In the genomic region with DNA sequence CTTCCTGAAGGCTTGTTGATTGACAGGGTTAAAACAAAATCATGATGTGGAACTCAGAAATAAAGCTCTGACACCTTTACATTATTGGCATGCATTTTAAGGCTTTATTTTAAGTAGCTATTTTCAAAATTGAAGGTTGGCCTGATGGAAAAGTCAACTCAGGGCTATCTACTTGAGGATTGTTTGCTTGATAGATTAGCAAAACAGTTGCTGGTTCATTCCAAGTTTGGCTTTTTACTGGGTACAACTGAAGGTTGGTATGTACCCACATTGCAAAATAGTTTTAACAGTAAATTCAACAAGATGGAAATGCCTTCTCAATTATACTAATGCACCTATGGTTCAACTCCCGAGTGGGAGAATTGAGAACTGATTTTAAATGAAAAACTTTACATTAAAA, we compare ENCODE assay signal across 22 cellular contexts.
DNase-seq lines count a peak whose midpoint lies in the region; ATAC-seq, FAIRE-seq and TF ChIP-seq lines count a peak whose summit lies in the region.
"Had no signal": no experiment of that assay in that cellular context is flagged by ENCODE, and none has a peak within 500 bp of the region (broad histone marks: within the 10 kb centered on the region; RNA-seq: fewer than 3 reads in every experiment).

No MANE protein-coding gene starts in this region.

- CTCF ChIA-PET in HepG2 (lab: Yijun Ruan, JAX; ENCODE audit: low intra/inter-chr PET ratio, low total read pairs): no interaction called here
- CTCF ChIA-PET in activated naive CD4-positive, alpha-beta T cell treated with anti-CD3 and anti-CD28 coated beads for 36 hours (lab: Charles Lee): no interaction called here

- no peak overlapping the region for H2AFZ ChIP-seq in HepG2 (ENCODE audit: low read length)
- H2AFZ ChIP-seq: GM23248 had no signal

- H3K27me3 Mint-ChIP-seq in progenitor cell of endocrine pancreas: no peaks in the 10 kb centered on the region
- H3K27me3 Mint-ChIP-seq in activated naive CD4-positive, alpha-beta T cell treated with anti-CD3 and anti-CD28 coated beads for 36 hours (ENCODE audit: low read depth): peaks cover 19% of the 10 kb centered on the region

- no peak for TF ChIP-seq RAD21 in HepG2 (CRISPR knock-in tag; IDR thresholded peaks at IDR 0.05)

- peaks cover 6% of the 10 kb centered on the region for H3K79me2 ChIP-seq in HepG2 (ENCODE audit: insufficient read depth, low read length)

- H3K36me3 ChIP-seq in HepG2 (replicated peaks in 1 of 2; ENCODE audit: control insufficient read depth in 1 of 2, insufficient read depth in 2 of 2, low read length in 2 of 2): no peaks in the 10 kb centered on the region

- no peak overlapping the region for H3K4me2 ChIP-seq in HepG2 (ENCODE audit: low read depth, low read length)

- peak; percentile 20; the same call in 1 of the 3 replicates for ATAC-seq in HepG2
- no peak for ATAC-seq in HG03097 (IDR thresholded peaks at IDR 0.05; ENCODE audit: low FRiP score, unreplicated experiment)

- H3K27ac Mint-ChIP-seq in progenitor cell of endocrine pancreas: peak overlapping the region; percentile 31
- H3K27ac Mint-ChIP-seq in activated naive CD4-positive, alpha-beta T cell treated with anti-CD3 and anti-CD28 coated beads for 36 hours: no peak overlapping the region
- H3K27ac Mint-ChIP-seq: CD4-positive, alpha-beta T cell had no signal

- no peak overlapping the region for H3K9ac ChIP-seq in HepG2 (ENCODE audit: insufficient read depth, low read depth, low read length)
- H3K9ac ChIP-seq: GM23248 had no signal

- no peaks in the 10 kb centered on the region for H3K9me3 ChIP-seq in HepG2 (ENCODE audit: low read length)
- H3K9me3 ChIP-seq: Caco-2 had no signal

- FAIRE-seq in H54 (lab: Jason Lieb, UNC) (peak; percentile 81), HepG2 (lab: Jason Lieb, UNC) (no peak)
- FAIRE-seq: A204.1, D721Med had no signal

- H3K4me1 Mint-ChIP-seq in progenitor cell of endocrine pancreas (ENCODE audit: low read depth): peaks cover 61% of the 10 kb centered on the region
- H3K4me1 Mint-ChIP-seq in activated naive CD4-positive, alpha-beta T cell treated with anti-CD3 and anti-CD28 coated beads for 36 hours (ENCODE audit: low read depth): no peaks in the 10 kb centered on the region
- H3K4me1 Mint-ChIP-seq: IgD-negative memory B cell had no signal

- BruUV-seq in HepG2 (replicated peaks; lab: Mats Ljungman, UMichigan): no TSS peak

- no peaks in the 10 kb centered on the region for H3K36me3 Mint-ChIP-seq in progenitor cell of endocrine pancreas (ENCODE audit: insufficient read depth)
- no peaks in the 10 kb centered on the region for H3K36me3 Mint-ChIP-seq in activated naive CD4-positive, alpha-beta T cell treated with anti-CD3 and anti-CD28 coated beads for 36 hours (ENCODE audit: low read depth)

- DNase-seq in H54 (ENCODE audit: insufficient read length, low spot score): no peak
- DNase-seq in epithelial cell of prostate (ENCODE audit: low read depth, low spot score): no peak
- DNase-seq in HepG2 (ENCODE audit: low spot score): peak; percentile 83
- DNase-seq in progenitor cell of endocrine pancreas (ENCODE audit: low spot score, unreplicated experiment): no peak
- no peak for DNase-seq in NCI-H2196 (lab: John Stamatoyannopoulos, UW; ENCODE audit: unreplicated experiment)
- DNase-seq in activated naive CD4-positive, alpha-beta T cell treated with anti-CD3 and anti-CD28 coated beads for 36 hours: no peak
- no peak for DNase-seq in NCI-H524 (lab: John Stamatoyannopoulos, UW)
- DNase-seq: AML-193; Caco-2; CD4-positive, alpha-beta T cell; DMS153; DMS79 treated with DMSO at 0.1 percent for 48 hours; GF-D8; GM23248; HCEC 1CT; KBM-7 had no signal

- TF ChIP-seq EP300 in HepG2 (IDR thresholded peaks at IDR 0.05; ENCODE audit: low read depth in 2 of 2, low read length in 2 of 2): peak in 1 of 2 experiments; percentile 85; a peak in 2 of 4 replicates
- TF ChIP-seq EP300 in HepG2 (CRISPR knock-in tag; IDR thresholded peaks at IDR 0.05; ENCODE audit: borderline replicate concordance): no peak

- no peaks in the 10 kb centered on the region for H3K27me3 ChIP-seq in HepG2 (ENCODE audit: control insufficient read depth in 1 of 2, insufficient read depth in 2 of 2, low read length in 2 of 2)

- peaks cover 99% of the 10 kb centered on the region for H3K4me1 ChIP-seq in HepG2 (ENCODE audit: insufficient read depth, low read length)

- intact Hi-C loops in HepG2 (cut with micrococcal nuclease; ENCODE audit: unreplicated experiment): no loop called here
- intact Hi-C loops in activated naive CD4-positive, alpha-beta T cell treated with anti-CD3 and anti-CD28 coated beads for 36 hours (cut with micrococcal nuclease): no loop called here

- H3K27ac ChIP-seq in epithelial cell of prostate (peak overlapping the region; percentile 56), HepG2 (ENCODE audit: extremely low read length, insufficient read depth, low read length) (peak overlapping the region; percentile 86)
- H3K27ac ChIP-seq: C4-2B, GM23248, HL-60 had no signal

- POLR2A ChIA-PET in HepG2 (lab: Yijun Ruan, JAX): no interaction called here

- no peak overlapping the region for H3K4me3 ChIP-seq in HepG2 (replicated peaks in 1 of 3; ENCODE audit: insufficient read depth in 1 of 3, low read depth in 2 of 3, low read length in 3 of 3)
- H3K4me3 ChIP-seq: GM23248 had no signal

- H3K9me3 Mint-ChIP-seq in progenitor cell of endocrine pancreas (ENCODE audit: low read depth): no peaks in the 10 kb centered on the region
- no peaks in the 10 kb centered on the region for H3K9me3 Mint-ChIP-seq in activated naive CD4-positive, alpha-beta T cell treated with anti-CD3 and anti-CD28 coated beads for 36 hours
- H3K9me3 Mint-ChIP-seq: CD4-positive, alpha-beta T cell; IgD-negative memory B cell had no signal

- in situ Hi-C loops in HepG2 (cut with HindIII; ENCODE audit: extremely low pct_ligation_motif_present, low pct_unique_long_range_greater_than_20kb): no loop called here

- peak overlapping the region; percentile 11 for H3K4me3 Mint-ChIP-seq in progenitor cell of endocrine pancreas (ENCODE audit: low read depth)
- H3K4me3 Mint-ChIP-seq in activated naive CD4-positive, alpha-beta T cell treated with anti-CD3 and anti-CD28 coated beads for 36 hours: no peak overlapping the region
- H3K4me3 Mint-ChIP-seq: CD4-positive, alpha-beta T cell; IgD-negative memory B cell had no signal

- no peaks in the 10 kb centered on the region for H4K20me1 ChIP-seq in HepG2 (ENCODE audit: insufficient read depth, low read length)

- 11% methylated on average over 1 of the region's 1 CpG for WGBS in HepG2 (ENCODE audit: low lambda C conversion rate)

- TF ChIP-seq CTCF in HepG2 (CRISPR knock-in tag; IDR thresholded peaks at IDR 0.05): no peak
- TF ChIP-seq CTCF in progenitor cell of endocrine pancreas (IDR thresholded peaks at IDR 0.05; ENCODE audit: unreplicated experiment): no peak

- TF ChIP-seq POLR2A in H54 (IDR thresholded peaks at IDR 0.05; ENCODE audit: low read depth, low read length) (no peak), HepG2 (IDR thresholded peaks at IDR 0.05; ENCODE audit: insufficient read depth in 1 of 2, low read depth in 2 of 2, low read length in 2 of 2) (no peak)

TF ChIP-seq in HepG2, 621 proteins besides CTCF, POLR2A, EP300 and RAD21 (continues in another document):
- TF ChIP-seq, protein P1, sequence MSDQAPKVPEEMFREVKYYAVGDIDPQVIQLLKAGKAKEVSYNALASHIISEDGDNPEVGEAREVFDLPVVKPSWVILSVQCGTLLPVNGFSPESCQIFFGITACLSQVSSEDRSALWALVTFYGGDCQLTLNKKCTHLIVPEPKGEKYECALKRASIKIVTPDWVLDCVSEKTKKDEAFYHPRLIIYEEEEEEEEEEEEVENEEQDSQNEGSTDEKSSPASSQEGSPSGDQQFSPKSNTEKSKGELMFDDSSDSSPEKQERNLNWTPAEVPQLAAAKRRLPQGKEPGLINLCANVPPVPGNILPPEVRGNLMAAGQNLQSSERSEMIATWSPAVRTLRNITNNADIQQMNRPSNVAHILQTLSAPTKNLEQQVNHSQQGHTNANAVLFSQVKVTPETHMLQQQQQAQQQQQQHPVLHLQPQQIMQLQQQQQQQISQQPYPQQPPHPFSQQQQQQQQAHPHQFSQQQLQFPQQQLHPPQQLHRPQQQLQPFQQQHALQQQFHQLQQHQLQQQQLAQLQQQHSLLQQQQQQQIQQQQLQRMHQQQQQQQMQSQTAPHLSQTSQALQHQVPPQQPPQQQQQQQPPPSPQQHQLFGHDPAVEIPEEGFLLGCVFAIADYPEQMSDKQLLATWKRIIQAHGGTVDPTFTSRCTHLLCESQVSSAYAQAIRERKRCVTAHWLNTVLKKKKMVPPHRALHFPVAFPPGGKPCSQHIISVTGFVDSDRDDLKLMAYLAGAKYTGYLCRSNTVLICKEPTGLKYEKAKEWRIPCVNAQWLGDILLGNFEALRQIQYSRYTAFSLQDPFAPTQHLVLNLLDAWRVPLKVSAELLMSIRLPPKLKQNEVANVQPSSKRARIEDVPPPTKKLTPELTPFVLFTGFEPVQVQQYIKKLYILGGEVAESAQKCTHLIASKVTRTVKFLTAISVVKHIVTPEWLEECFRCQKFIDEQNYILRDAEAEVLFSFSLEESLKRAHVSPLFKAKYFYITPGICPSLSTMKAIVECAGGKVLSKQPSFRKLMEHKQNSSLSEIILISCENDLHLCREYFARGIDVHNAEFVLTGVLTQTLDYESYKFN (CRISPR knock-in tag; conservative IDR thresholded peaks at IDR 0.05): peak; percentile 63
- TF ChIP-seq, protein P2, sequence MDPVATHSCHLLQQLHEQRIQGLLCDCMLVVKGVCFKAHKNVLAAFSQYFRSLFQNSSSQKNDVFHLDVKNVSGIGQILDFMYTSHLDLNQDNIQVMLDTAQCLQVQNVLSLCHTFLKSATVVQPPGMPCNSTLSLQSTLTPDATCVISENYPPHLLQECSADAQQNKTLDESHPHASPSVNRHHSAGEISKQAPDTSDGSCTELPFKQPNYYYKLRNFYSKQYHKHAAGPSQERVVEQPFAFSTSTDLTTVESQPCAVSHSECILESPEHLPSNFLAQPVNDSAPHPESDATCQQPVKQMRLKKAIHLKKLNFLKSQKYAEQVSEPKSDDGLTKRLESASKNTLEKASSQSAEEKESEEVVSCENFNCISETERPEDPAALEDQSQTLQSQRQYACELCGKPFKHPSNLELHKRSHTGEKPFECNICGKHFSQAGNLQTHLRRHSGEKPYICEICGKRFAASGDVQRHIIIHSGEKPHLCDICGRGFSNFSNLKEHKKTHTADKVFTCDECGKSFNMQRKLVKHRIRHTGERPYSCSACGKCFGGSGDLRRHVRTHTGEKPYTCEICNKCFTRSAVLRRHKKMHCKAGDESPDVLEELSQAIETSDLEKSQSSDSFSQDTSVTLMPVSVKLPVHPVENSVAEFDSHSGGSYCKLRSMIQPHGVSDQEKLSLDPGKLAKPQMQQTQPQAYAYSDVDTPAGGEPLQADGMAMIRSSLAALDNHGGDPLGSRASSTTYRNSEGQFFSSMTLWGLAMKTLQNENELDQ (CRISPR knock-in tag; IDR thresholded peaks at IDR 0.05; ENCODE audit: borderline replicate concordance): no peak
- TF ChIP-seq HNF4A (CRISPR knock-in tag; IDR thresholded peaks at IDR 0.05) (peak; percentile 49), ZNF724P (CRISPR knock-in tag; IDR thresholded peaks at IDR 0.05; ENCODE audit: borderline replicate concordance) (no peak), NR2F2 (IDR thresholded peaks at IDR 0.05; ENCODE audit: borderline replicate concordance, low read depth) (peak; percentile 13; the same call in 1 of the 2 replicates), FOXA3 (CRISPR knock-in tag; IDR thresholded peaks at IDR 0.05) (peak; percentile 31; the same call in 1 of the 2 replicates)
